Comparison of ENCODE assay signal across 22 cellular contexts in the genomic region with DNA sequence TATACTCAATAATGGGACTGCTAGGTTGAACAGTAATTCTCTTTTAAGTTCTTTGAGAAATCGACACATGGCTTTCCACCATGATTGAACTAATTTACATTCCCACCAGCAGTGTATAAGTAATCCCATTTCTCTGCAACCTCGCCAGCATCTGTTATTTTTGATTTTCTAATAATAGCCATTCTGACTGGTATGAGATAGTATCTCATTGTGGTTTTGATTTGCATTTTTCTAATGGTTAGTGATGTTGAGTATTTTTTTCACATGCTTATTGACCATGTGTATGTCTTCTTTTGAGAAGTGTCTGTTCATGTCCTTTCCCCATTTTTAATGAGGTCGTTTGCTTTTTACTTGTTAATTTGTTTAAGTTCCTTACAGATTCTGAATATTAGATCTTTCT.
DNase-seq lines count a peak whose midpoint lies in the region; ATAC-seq and TF ChIP-seq lines count a peak whose summit lies in the region.
"Had no signal": no experiment of that assay in that cellular context is flagged by ENCODE, and none has a peak within 500 bp of the region (broad histone marks: within the 10 kb centered on the region; RNA-seq: fewer than 3 reads in every experiment).

No MANE protein-coding gene starts in this region.

- CTCF ChIA-PET in CD8-positive, alpha-beta memory T cell (lab: Charles Lee): no interaction called here

- H3K36me3 ChIP-seq in CD8-positive, alpha-beta memory T cell (ENCODE audit: insufficient read depth, low read length): peaks cover 13% of the 10 kb centered on the region
- H3K36me3 ChIP-seq in OCI-LY3 (replicated peaks; ENCODE audit: low read depth, low read length): peaks cover 79% of the 10 kb centered on the region
- H3K36me3 ChIP-seq in prostate gland: no peaks in the 10 kb centered on the region
- H3K36me3 ChIP-seq: HAP-1 had no signal

- intact Hi-C loops in prostate gland (cut with DNase I): no loop called here

- ATAC-seq in effector memory CD8-positive, alpha-beta T cell (replicated peaks): no peak
- no peak for ATAC-seq in GM21529 (IDR thresholded peaks at IDR 0.05; ENCODE audit: unreplicated experiment)
- ATAC-seq: HepG2; right cardiac atrium; stimulated activated effector memory CD8-positive, alpha-beta T cell treated with anti-CD3 and anti-CD28 coated beads, Interleukin-12 subunit alpha, Interleukin-12 subunit beta, amount 100 ng/mL, for 72 hours had no signal

- H3K9me3 ChIP-seq in CD8-positive, alpha-beta memory T cell (ENCODE audit: low read length): no peaks in the 10 kb centered on the region
- H3K9me3 ChIP-seq in OCI-LY3 (ENCODE audit: insufficient read depth, low read length) (no peaks in the 10 kb centered on the region), prostate gland (no peaks in the 10 kb centered on the region)
- H3K9me3 ChIP-seq: colonic mucosa, left ventricle myocardium inferior had no signal

- POLR2A ChIA-PET in CD8-positive, alpha-beta memory T cell (lab: Charles Lee): no interaction called here

- H3K4me1 Mint-ChIP-seq in CD8-positive, alpha-beta memory T cell: peaks cover 67 to 96% (median 91%) of the 10 kb centered on the region in 3 donors
- H3K4me1 Mint-ChIP-seq in effector memory CD8-positive, alpha-beta T cell (ENCODE audit: low read depth in 2 of 2): peaks cover 41 to 69% of the 10 kb centered on the region in 2 donors

- no peak overlapping the region for H2AFZ ChIP-seq in OCI-LY3 (ENCODE audit: low read depth, low read length)

- peaks cover 91% of the 10 kb centered on the region for H4K20me1 ChIP-seq in OCI-LY3 (ENCODE audit: insufficient read depth, low read length)

- no peaks in the 10 kb centered on the region for H3K27me3 Mint-ChIP-seq in CD8-positive, alpha-beta memory T cell
- H3K27me3 Mint-ChIP-seq in effector memory CD8-positive, alpha-beta T cell: no peaks in the 10 kb centered on the region
- H3K27me3 Mint-ChIP-seq: activated naive CD8-positive, alpha-beta T cell treated with anti-CD3 and anti-CD28 coated beads, Interleukin-2, amount 10 ng/mL, durations not matched to agents 7 days and 5 days; brain had no signal

- H3K27me3 ChIP-seq in CD8-positive, alpha-beta memory T cell (ENCODE audit: insufficient read depth, low read length, poor library complexity, severe bottlenecking): no peaks in the 10 kb centered on the region
- H3K27me3 ChIP-seq in OCI-LY3 (ENCODE audit: low read depth, low read length) (no peaks in the 10 kb centered on the region), prostate gland (replicated peaks; ENCODE audit: insufficient read depth) (no peaks in the 10 kb centered on the region)
- H3K27me3 ChIP-seq: colonic mucosa had no signal

- H3K27ac Mint-ChIP-seq in CD8-positive, alpha-beta memory T cell: peak overlapping the region in 7 of 8 donors; percentile 6 to 72 (median 36)
- peak overlapping the region; percentile 56 to 79 for H3K27ac Mint-ChIP-seq in effector memory CD8-positive, alpha-beta T cell
- H3K27ac Mint-ChIP-seq: brain; stimulated activated effector memory CD8-positive, alpha-beta T cell treated with anti-CD3 and anti-CD28 coated beads, Interleukin-12 subunit alpha, Interleukin-12 subunit beta, amount 100 ng/mL, for 72 hours had no signal

- peaks cover 100% of the 10 kb centered on the region for H3K79me2 ChIP-seq in OCI-LY3 (ENCODE audit: low read length)

- no peak overlapping the region for H3K9ac ChIP-seq in OCI-LY3 (ENCODE audit: low read length)

- TF ChIP-seq CTCF in AG10803 (conservative IDR thresholded peaks at IDR 0.05; ENCODE audit: low read length) (no peak), OCI-LY3 (IDR thresholded peaks at IDR 0.05; ENCODE audit: low read depth, low read length) (no peak), GM10266 (IDR thresholded peaks at IDR 0.05; ENCODE audit: control insufficient read depth, insufficient read depth, low read depth, missing control alignments) (no peak), prostate gland (IDR thresholded peaks at IDR 0.05) (no peak)

- no peak overlapping the region for H3K4me3 ChIP-seq in AG10803 (ENCODE audit: low read length)
- H3K4me3 ChIP-seq in CD8-positive, alpha-beta memory T cell (ENCODE audit: low read length): no peak overlapping the region
- H3K4me3 ChIP-seq in OCI-LY3 (ENCODE audit: low read length): no peak overlapping the region
- H3K4me3 ChIP-seq in prostate gland: no peak overlapping the region
- H3K4me3 ChIP-seq: colonic mucosa, HAP-1, left ventricle myocardium inferior had no signal

- H3K4me1 ChIP-seq in CD8-positive, alpha-beta memory T cell (ENCODE audit: insufficient read depth, low read length): peaks cover 76% of the 10 kb centered on the region
- H3K4me1 ChIP-seq in OCI-LY3 (ENCODE audit: low read length) (peaks cover 47% of the 10 kb centered on the region), prostate gland (replicated peaks) (no peaks in the 10 kb centered on the region)
- H3K4me1 ChIP-seq: colonic mucosa had no signal

- peaks cover 9 to 73% (median 21%) of the 10 kb centered on the region in 3 donors for H3K36me3 Mint-ChIP-seq in CD8-positive, alpha-beta memory T cell
- H3K36me3 Mint-ChIP-seq in effector memory CD8-positive, alpha-beta T cell (ENCODE audit: insufficient read depth): peaks cover 67% of the 10 kb centered on the region

- WGBS in prostate gland: 87% methylated on average over 3 of the region's 3 CpGs

- H3K4me2 ChIP-seq in OCI-LY3 (ENCODE audit: low read length): peak overlapping the region; percentile 8; the same call in 1 of the 2 replicates

- no peak overlapping the region for H3K27ac ChIP-seq in CD8-positive, alpha-beta memory T cell (ENCODE audit: low read depth, low read length)
- H3K27ac ChIP-seq in OCI-LY3 (ENCODE audit: low read length) (peak overlapping the region; percentile 18), prostate gland (no peak overlapping the region)
- H3K27ac ChIP-seq: colonic mucosa, left ventricle myocardium inferior had no signal

- DNase-seq in AG10803 (ENCODE audit: low read depth) (peak; percentile 33), GM10266 (ENCODE audit: extremely low spot score) (no peak), prostate gland (ENCODE audit: low spot score) (no peak)
- no peak for DNase-seq in CD8-positive, alpha-beta memory T cell
- DNase-seq in effector memory CD8-positive, alpha-beta T cell: no peak
- no peak for DNase-seq in effector CD4-positive, alpha-beta T cell
- DNase-seq: activated CD4-positive, alpha-beta T cell treated with anti-CD3 and anti-CD28 coated beads, Interleukin-2, amount 50 U/mL, for 1 hour; activated naive CD8-positive, alpha-beta T cell treated with anti-CD3 and anti-CD28 coated beads, Interleukin-2, amount 10 ng/mL, durations not matched to agents 7 days and 5 days; colonic mucosa; head of caudate nucleus; left ventricle myocardium inferior; NCI-H1694 treated with DMSO at 0.1 percent for 48 hours; NCI-H446; NK-92 treated with Interleukin-12 subunit alpha and Interleukin-12 subunit beta, amount 100 ng/mL, for 24 hours; right cardiac atrium; RPMI8226 had no signal

- H3K4me3 Mint-ChIP-seq in CD8-positive, alpha-beta memory T cell: peak overlapping the region in 4 of 7 donors; percentile 2 to 41 (median 25)
- H3K4me3 Mint-ChIP-seq in effector memory CD8-positive, alpha-beta T cell: peak overlapping the region; percentile 17 to 38
- H3K4me3 Mint-ChIP-seq: activated naive CD8-positive, alpha-beta T cell treated with anti-CD3 and anti-CD28 coated beads, Interleukin-2, amount 10 ng/mL, durations not matched to agents 7 days and 5 days; brain; stimulated activated effector memory CD8-positive, alpha-beta T cell treated with anti-CD3 and anti-CD28 coated beads, Interleukin-12 subunit alpha, Interleukin-12 subunit beta, amount 100 ng/mL, for 72 hours had no signal

- no peaks in the 10 kb centered on the region for H3K9me3 Mint-ChIP-seq in CD8-positive, alpha-beta memory T cell
- H3K9me3 Mint-ChIP-seq in effector memory CD8-positive, alpha-beta T cell: no peaks in the 10 kb centered on the region
- H3K9me3 Mint-ChIP-seq: activated naive CD8-positive, alpha-beta T cell treated with anti-CD3 and anti-CD28 coated beads, Interleukin-2, amount 10 ng/mL, durations not matched to agents 7 days and 5 days; brain; stimulated activated effector memory CD8-positive, alpha-beta T cell treated with anti-CD3 and anti-CD28 coated beads, Interleukin-12 subunit alpha, Interleukin-12 subunit beta, amount 100 ng/mL, for 72 hours had no signal

- no peak for TF ChIP-seq POLR2A in prostate gland (IDR thresholded peaks at IDR 0.05)
